ENCODE assay signal across 18 cellular contexts in genomic region chr12:132349501-132350131, GRCh38. TPM values are rescaled to one million over a fixed set of nuclear protein-coding genes. Genes with fewer than 3 reads are reported as not detected.
DNase-seq lines count a peak whose midpoint lies in the region; ATAC-seq, FAIRE-seq and TF ChIP-seq lines count a peak whose summit lies in the region.
"Had no signal": no experiment of that assay in that cellular context is flagged by ENCODE, and none has a peak within 500 bp of the region (broad histone marks: within the 10 kb centered on the region; RNA-seq: fewer than 3 reads in every experiment).

No MANE protein-coding gene starts in this region.

- H3K79me2 ChIP-seq in H9 (ENCODE audit: insufficient read depth, low read length) (no peaks in the 10 kb centered on the region), astrocyte (ENCODE audit: insufficient read depth, low read length) (no peaks in the 10 kb centered on the region), endothelial cell of umbilical vein (ENCODE audit: control insufficient read depth, insufficient read depth, low read length) (no peaks in the 10 kb centered on the region)

- dilution Hi-C loops in endothelial cell of umbilical vein (cut with MboI; ENCODE audit: extremely low pct_ligation_motif_present, low sequenced_read_pairs), result no loop called here

- peak overlapping the region; percentile 50 for H4K5ac ChIP-seq in H9 (ENCODE audit: insufficient read length, low read depth, low read length)

- H4K20me1 ChIP-seq in H9 (ENCODE audit: control insufficient read depth, insufficient read depth, insufficient read length), result no peaks in the 10 kb centered on the region
- H4K20me1 ChIP-seq in astrocyte (ENCODE audit: insufficient read depth, low read length), result no peaks in the 10 kb centered on the region
- H4K20me1 ChIP-seq in endothelial cell of umbilical vein (replicated peaks; ENCODE audit: control insufficient read depth, extremely low read depth, insufficient read depth, low read length), result no peaks in the 10 kb centered on the region

- H2BK120ac ChIP-seq in H9 (ENCODE audit: low read depth, low read length, poor library complexity, severe bottlenecking), result no peak overlapping the region

- no peak for TF ChIP-seq POLR2A in endothelial cell of umbilical vein (IDR thresholded peaks at IDR 0.05; ENCODE audit: low read depth, low read length)

- H3K4me3 Mint-ChIP-seq in H9, result no peak overlapping the region
- H3K4me3 Mint-ChIP-seq in astrocyte (ENCODE audit: unreplicated experiment), result no peak overlapping the region
- H3K4me3 Mint-ChIP-seq: CD4-positive, alpha-beta memory T cell had no signal

- H3K9me1 ChIP-seq in endothelial cell of umbilical vein (replicated peaks; ENCODE audit: control insufficient read depth, extremely low read depth, insufficient read depth, low read length), result no peaks in the 10 kb centered on the region

- H3K27me3 Mint-ChIP-seq in H9 (ENCODE audit: low read depth) (peaks cover 54% of the 10 kb centered on the region), astrocyte (ENCODE audit: low read depth, unreplicated experiment) (peaks cover 29% of the 10 kb centered on the region)

- H3K4me3 ChIP-seq in astrocyte (ENCODE audit: insufficient read depth, low read depth, low read length) (no peak overlapping the region), endothelial cell of umbilical vein (replicated peaks in 1 of 3; ENCODE audit: insufficient read depth in 1 of 3, low read depth in 1 of 3, low read length in 3 of 3) (no peak overlapping the region), H7 (ENCODE audit: insufficient read depth, low read depth, low read length) (no peak overlapping the region), pancreas (no peak overlapping the region)

- peak; percentile 98 for FAIRE-seq in D721Med (lab: Jason Lieb, UNC)
- FAIRE-seq in astrocyte (lab: Jason Lieb, UNC), result peak; percentile 23
- peak; percentile 84 for FAIRE-seq in endothelial cell of umbilical vein (lab: Jason Lieb, UNC)
- no peak for FAIRE-seq in pancreas (lab: Jason Lieb, UNC)
- FAIRE-seq: GM18507 had no signal

- peak overlapping the region; percentile 63 for H4K8ac ChIP-seq in H9 (replicated peaks; ENCODE audit: insufficient read length, low read depth, low read length)

- DNase-seq in D721Med (ENCODE audit: insufficient read length, low spot score) (no peak), H9 (no peak), astrocyte (ENCODE audit: low read depth) (no peak), endothelial cell of umbilical vein (ENCODE audit: low read depth, low spot score) (no peak), NCI-H2227 treated with DMSO at 0.1 percent for 48 hours (lab: John Stamatoyannopoulos, UW) (no peak), H7 (no peak), pancreas (no peak), Right ventricle myocardium inferior (ENCODE audit: missing footprints) (no peak)
- DNase-seq: BE2C; CD4-positive, alpha-beta memory T cell; DND-41; GDM1; GOT3; Karpas-422 had no signal

- 0 out of 5 replicates have a peak, but pooled peaks cover 0 to 2% of the 10 kb centered on the region in 2 experiments for H3K9me3 Mint-ChIP-seq in H9
- peaks cover 2% of the 10 kb centered on the region for H3K9me3 Mint-ChIP-seq in astrocyte (ENCODE audit: unreplicated experiment)
- H3K9me3 Mint-ChIP-seq: CD4-positive, alpha-beta memory T cell had no signal

- CTCF ChIA-PET in endothelial cell of umbilical vein (lab: Charles Lee), result no interaction called here

- no peak overlapping the region for H3K18ac ChIP-seq in H9 (ENCODE audit: insufficient read length, low read depth, low read length)

- no peak overlapping the region for H3K9ac ChIP-seq in H9 (ENCODE audit: extremely low read depth, insufficient read length, low read length)
- H3K9ac ChIP-seq in astrocyte (ENCODE audit: low read length), result no peak overlapping the region
- no peak overlapping the region for H3K9ac ChIP-seq in endothelial cell of umbilical vein (replicated peaks; ENCODE audit: extremely low read depth, insufficient read depth, low read length)

- intact Hi-C loops in endothelial cell of umbilical vein (cut with micrococcal nuclease), result no loop called here
- intact Hi-C loops in pancreas (cut with DNase I), result no loop called here
- intact Hi-C loops in Right ventricle myocardium inferior (cut with DNase I), result no loop called here

- H3K56ac ChIP-seq in H9 (ENCODE audit: insufficient read length, low read depth, low read length), result peak overlapping the region; percentile 20

- H3K4me2 ChIP-seq in H9 (ENCODE audit: insufficient read depth, insufficient read length, low read length) (no peak overlapping the region), astrocyte (ENCODE audit: low read length) (no peak overlapping the region), endothelial cell of umbilical vein (ENCODE audit: insufficient read depth, low read length) (no peak overlapping the region)

- H3K9me3 ChIP-seq in H9 (ENCODE audit: control insufficient read depth, low read depth, low read length), result no peaks in the 10 kb centered on the region
- H3K9me3 ChIP-seq in astrocyte (ENCODE audit: insufficient read depth, low read depth, low read length), result peaks cover 7% of the 10 kb centered on the region
- H3K9me3 ChIP-seq in endothelial cell of umbilical vein (replicated peaks; ENCODE audit: control insufficient read depth, insufficient read depth, low read length), result no peaks in the 10 kb centered on the region
- H3K9me3 ChIP-seq in pancreas, result no peaks in the 10 kb centered on the region
- H3K9me3 ChIP-seq: BE2C had no signal

- H2BK15ac ChIP-seq in H9 (ENCODE audit: low read depth, low read length), result no peak overlapping the region

- H3K4me1 Mint-ChIP-seq in H9 (peaks cover 4 to 5% of the 10 kb centered on the region in 2 experiments; a peak in 2 of 4 replicates), astrocyte (ENCODE audit: low read depth, unreplicated experiment) (no peaks in the 10 kb centered on the region)
- H3K4me1 Mint-ChIP-seq: CD4-positive, alpha-beta memory T cell had no signal

- H3K23ac ChIP-seq in H9 (ENCODE audit: insufficient read length, low read depth, low read length), result no peak overlapping the region

- no peak overlapping the region for H2AFZ ChIP-seq in H9 (ENCODE audit: low read length)
- H2AFZ ChIP-seq in astrocyte (ENCODE audit: low read depth, low read length), result no peak overlapping the region
- no peak overlapping the region for H2AFZ ChIP-seq in endothelial cell of umbilical vein (ENCODE audit: low read depth, low read length)

- H3K4me1 ChIP-seq in H9 (ENCODE audit: insufficient read depth, low read length), result no peaks in the 10 kb centered on the region
- no peaks in the 10 kb centered on the region for H3K4me1 ChIP-seq in astrocyte (ENCODE audit: insufficient read depth, low read length)
- H3K4me1 ChIP-seq in endothelial cell of umbilical vein (ENCODE audit: control insufficient read depth, extremely low read depth, insufficient read depth, low read length), result no peaks in the 10 kb centered on the region
- H3K4me1 ChIP-seq in pancreas, result no peaks in the 10 kb centered on the region
- H3K4me1 ChIP-seq: BE2C had no signal

- no CpG with 5 or more reads among the region's 1 CpG for WGBS in H9 (ENCODE audit: extremely low coverage, insufficient read length, low lambda C conversion rate)
- 65% methylated on average over 1 of the region's 1 CpG for WGBS in pancreas, 2 donors

- no peaks in the 10 kb centered on the region for H3K36me3 Mint-ChIP-seq in H9 (ENCODE audit: insufficient read depth in 1 of 3, low read depth in 3 of 3)
- no peaks in the 10 kb centered on the region for H3K36me3 Mint-ChIP-seq in astrocyte (ENCODE audit: low read depth, unreplicated experiment)
- H3K36me3 Mint-ChIP-seq: CD4-positive, alpha-beta memory T cell had no signal

- TF ChIP-seq CTCF in D721Med (IDR thresholded peaks at IDR 0.05; ENCODE audit: insufficient read depth, missing control alignments), result no peak
- TF ChIP-seq CTCF in H9 (conservative IDR thresholded peaks at IDR 0.05), result no peak
- TF ChIP-seq CTCF in astrocyte (IDR thresholded peaks at IDR 0.05; ENCODE audit: insufficient read depth, low read depth, low read length), result no peak
- TF ChIP-seq CTCF in endothelial cell of umbilical vein (IDR thresholded peaks at IDR 0.05; ENCODE audit: extremely low read depth in 1 of 2, insufficient read depth in 1 of 2, low read depth in 1 of 2, low read length in 2 of 2), result no peak
- TF ChIP-seq CTCF in pancreas (IDR thresholded peaks at IDR 0.05), result no peak

- no peak overlapping the region for H2AK5ac ChIP-seq in H9 (ENCODE audit: insufficient read length, low read length)

- no peak overlapping the region for H3K14ac ChIP-seq in H9 (ENCODE audit: insufficient read depth, low read length)

- no peak overlapping the region for H2BK5ac ChIP-seq in H9 (ENCODE audit: insufficient read length, low read length)

- H3K23me2 ChIP-seq in H9 (ENCODE audit: insufficient read length, low read depth, low read length, poor library complexity, severe bottlenecking), result no peaks in the 10 kb centered on the region

- H3K27me3 ChIP-seq in H9 (ENCODE audit: insufficient read depth, low read length) (peaks cover 2% of the 10 kb centered on the region; the same call in 1 of the 2 replicates), astrocyte (ENCODE audit: insufficient read depth, low read length) (no peaks in the 10 kb centered on the region), endothelial cell of umbilical vein (ENCODE audit: control insufficient read depth in 2 of 2, insufficient read depth in 2 of 2, low read length in 2 of 2) (no peaks in the 10 kb centered on the region), H7 (ENCODE audit: control insufficient read depth, insufficient read depth, low read length) (peaks cover 3% of the 10 kb centered on the region; the same call in 1 of the 2 replicates), pancreas (peaks cover 0 to 4% (median 0%) of the 10 kb centered on the region in 4 donors)

- H3K36me3 ChIP-seq in astrocyte (ENCODE audit: insufficient read depth, low read length), result no peaks in the 10 kb centered on the region
- no peaks in the 10 kb centered on the region for H3K36me3 ChIP-seq in endothelial cell of umbilical vein (ENCODE audit: control insufficient read depth in 2 of 2, extremely low read depth in 1 of 2, insufficient read depth in 2 of 2, low read length in 2 of 2)
- H3K36me3 ChIP-seq in H7 (replicated peaks; ENCODE audit: control insufficient read depth, insufficient read depth, low read length), result no peaks in the 10 kb centered on the region
- H3K36me3 ChIP-seq in pancreas, result no peaks in the 10 kb centered on the region
- H3K36me3 ChIP-seq: BE2C had no signal

- ATAC-seq in pancreas (no peak), Right ventricle myocardium inferior (no peak)

- no peaks in the 10 kb centered on the region for H3K79me1 ChIP-seq in H9 (ENCODE audit: insufficient read depth, low read depth, low read length, poor library complexity, severe bottlenecking)

- H2BK20ac ChIP-seq in H9 (ENCODE audit: low read depth, low read length, poor library complexity, severe bottlenecking), result no peak overlapping the region

- no peak overlapping the region for H4K91ac ChIP-seq in H9 (ENCODE audit: insufficient read length, low read depth, low read length)

- POLR2A ChIA-PET in endothelial cell of umbilical vein (lab: Charles Lee), result no interaction called here

- H2BK12ac ChIP-seq in H9 (ENCODE audit: insufficient read length, low read depth, low read length), result no peak overlapping the region

- no peak overlapping the region for H3K4ac ChIP-seq in H9 (ENCODE audit: low read depth, low read length)

- no TSS peak for BruUV-seq in endothelial cell of umbilical vein (replicated peaks; lab: Mats Ljungman, UMichigan)

- H3K27ac Mint-ChIP-seq in H9 (no peak overlapping the region), astrocyte (ENCODE audit: unreplicated experiment) (no peak overlapping the region)
- H3K27ac Mint-ChIP-seq: CD4-positive, alpha-beta memory T cell had no signal

- H3T11ph ChIP-seq in H9 (ENCODE audit: low read length), result no peak overlapping the region

- H3K27ac ChIP-seq in H9 (ENCODE audit: insufficient read length, low read depth, low read length) (no peak overlapping the region), astrocyte (ENCODE audit: low read depth, low read length) (no peak overlapping the region), endothelial cell of umbilical vein (ENCODE audit: insufficient read depth, low read depth, low read length) (no peak overlapping the region), pancreas (no peak overlapping the region)
- H3K27ac ChIP-seq: C4-2B had no signal

RNA-seq across cellular contexts. Expression of gene GALNT9, which starts 20.2 kb away (rescaled TPM):
- total RNA-seq in H9 (2021), result 0.35 and 0.88 TPM in 2 replicates
- 2.1 and 2.7 TPM in 2 replicates for total RNA-seq in astrocyte
- total RNA-seq in endothelial cell of umbilical vein, result 0.73 TPM in 1 of 2 replicates, not detected in the other
- polyA plus RNA-seq in endothelial cell of umbilical vein, result 0.06 and 0.14 TPM in 2 replicates
- 0.03 and 0.06 TPM in 2 replicates for polyA plus RNA-seq in endothelial cell of umbilical vein (2011; cell fraction: cytosol; rRNA removed)
- polyA plus RNA-seq in endothelial cell of umbilical vein (2011; cell fraction: nucleus; rRNA removed), result 0.16 and 0.27 TPM in 2 replicates
- polyA plus RNA-seq in endothelial cell of umbilical vein (2012), result 0.42 and 0.52 TPM in 2 replicates
- polyA minus RNA-seq in endothelial cell of umbilical vein, result not detected in 2 replicates
- polyA minus RNA-seq in endothelial cell of umbilical vein (2011; cell fraction: cytosol; rRNA and poly(A)+ RNA removed), result 2.3 TPM
- not detected in 2 replicates for polyA minus RNA-seq in endothelial cell of umbilical vein (2011; cell fraction: nucleus; rRNA and poly(A)+ RNA removed)
- total RNA-seq in H7 (2014; rRNA removed; shearing (Covaris generic)), result 0.44 and 0.45 TPM in 2 replicates
- total RNA-seq in pancreas, result under 1 TPM in 1 of 6 donors, not detected in 5; 0.25 TPM
- under 1 TPM; 0.09 to 0.46 TPM for polyA plus RNA-seq in pancreas
- total RNA-seq in Right ventricle myocardium inferior, result not detected
- total RNA-seq: CD4-positive, alpha-beta memory T cell; HT-29 had no signal
- polyA plus RNA-seq: AG04450 had no signal
